Comparison of ENCODE assay signal across 8 cellular contexts in genomic region chr1:109045595-109045994, GRCh38.
"Had no signal": no experiment of that assay in that cellular context is flagged by ENCODE, and none has a peak within 500 bp of the region (broad histone marks: within the 10 kb centered on the region; RNA-seq: fewer than 3 reads in every experiment).

No MANE protein-coding gene starts in this region.

- H3K27ac ChIP-seq: GM23248 had no signal

- H3K9me3 Mint-ChIP-seq: GM23338, H9, HFFc6 had no signal

- H3K4me1 ChIP-seq: HAP-1 had no signal

- DNase-seq: GM23248, GOT3, H7, H9, HCEC 1CT, HFFc6 had no signal

- H3K9me3 ChIP-seq: HAP-1 had no signal

- H3K4me3 Mint-ChIP-seq: GM23338, H9, HFFc6 had no signal

- H3K4me3 ChIP-seq: GM23248, GM23338, HAP-1 had no signal

- H3K27ac Mint-ChIP-seq: GM23338, H9, HFFc6 had no signal
